ENCODE assay signal across 8 cellular contexts in genomic region chrX:41442824-41443560, GRCh38. TPM values are rescaled to one million over a fixed set of nuclear protein-coding genes. Genes with fewer than 3 reads are reported as not detected.
A peak's percentile ranks its signal among the peaks of the same experiment; 100 is the strongest.
DNase-seq lines count a peak whose midpoint lies in the region; ATAC-seq and TF ChIP-seq lines count a peak whose summit lies in the region.

No MANE protein-coding gene starts in this region.

- peak overlapping the region; percentile 61 for H3K4me3 Mint-ChIP-seq in CD8-positive, alpha-beta T cell
- peak overlapping the region; percentile 59 for H3K4me3 Mint-ChIP-seq in MCF 10A (ENCODE audit: unreplicated experiment)

- peaks cover 5% of the 10 kb centered on the region for H3K4me1 Mint-ChIP-seq in CD8-positive, alpha-beta T cell (ENCODE audit: low read depth)
- H3K4me1 Mint-ChIP-seq in MCF 10A (ENCODE audit: insufficient read depth, unreplicated experiment): peaks cover 6% of the 10 kb centered on the region

- H3K27ac Mint-ChIP-seq in CD8-positive, alpha-beta T cell: peak overlapping the region; percentile 60
- H3K27ac Mint-ChIP-seq in MCF 10A (ENCODE audit: low read depth, unreplicated experiment): no peak overlapping the region

- intact Hi-C loops in CD8-positive, alpha-beta T cell (cut with DNase I, micrococcal nuclease): loop anchor here (1.0 to 5.0 kb wide), 5 partner anchors 110 to 266 kb away; no protein-coding TSS in a partner anchor
- intact Hi-C loops in MCF 10A (cut with micrococcal nuclease): loop anchor here (1.0 to 5.0 kb wide), 2 partner anchors 110 to 166 kb away; no protein-coding TSS in a partner anchor

- CTCF ChIA-PET in CD8-positive, alpha-beta T cell (lab: Charles Lee): interaction anchor here (1.2 kb wide), 1 partner anchor 14 kb away, joined by 3 read pairs; no protein-coding TSS in a partner anchor
- CTCF ChIA-PET in MCF 10A (lab: Yijun Ruan, JAX): interaction anchor here (0.7 to 1.0 kb wide), 2 partner anchors 25 to 64 kb away, joined by 3 read pairs; no protein-coding TSS in a partner anchor

- H3K27me3 Mint-ChIP-seq in CD8-positive, alpha-beta T cell (ENCODE audit: low read depth): no peaks in the 10 kb centered on the region
- H3K27me3 Mint-ChIP-seq in MCF 10A (ENCODE audit: insufficient read depth, unreplicated experiment): peaks cover 11% of the 10 kb centered on the region

- no peaks in the 10 kb centered on the region for H3K9me3 ChIP-seq in CD8-positive, alpha-beta T cell (ENCODE audit: low read length)
- no peaks in the 10 kb centered on the region for H3K9me3 ChIP-seq in muscle layer of duodenum (ENCODE audit: control insufficient read depth in 1 of 2, low read length in 2 of 2)

- ATAC-seq in CD8-positive, alpha-beta T cell: no peak
- ATAC-seq in HG03095 (IDR thresholded peaks at IDR 0.05; ENCODE audit: unreplicated experiment) (peak; percentile 4), left lobe of liver (no peak)

- H3K9me3 Mint-ChIP-seq in CD8-positive, alpha-beta T cell: no peaks in the 10 kb centered on the region
- no peaks in the 10 kb centered on the region for H3K9me3 Mint-ChIP-seq in MCF 10A (ENCODE audit: unreplicated experiment)

- H3K27ac ChIP-seq in CD8-positive, alpha-beta T cell (ENCODE audit: low read depth, low read length): no peak overlapping the region
- peak overlapping the region; percentile 63 for H3K27ac ChIP-seq in muscle layer of duodenum (ENCODE audit: low read length)

- no peak for TF ChIP-seq CTCF in CD8-positive, alpha-beta T cell (IDR thresholded peaks at IDR 0.05)
- TF ChIP-seq CTCF in MCF 10A (IDR thresholded peaks at IDR 0.05; ENCODE audit: unreplicated experiment): no peak

- H3K27me3 ChIP-seq in CD8-positive, alpha-beta T cell (ENCODE audit: insufficient read depth, low read length): no peaks in the 10 kb centered on the region
- H3K27me3 ChIP-seq in muscle layer of duodenum (ENCODE audit: low read depth, low read length): no peaks in the 10 kb centered on the region

- H3K36me3 Mint-ChIP-seq in CD8-positive, alpha-beta T cell: no peaks in the 10 kb centered on the region
- no peaks in the 10 kb centered on the region for H3K36me3 Mint-ChIP-seq in MCF 10A (ENCODE audit: insufficient read depth, unreplicated experiment)

- no TSS peak for BruUV-seq in MCF 10A (replicated peaks; lab: Mats Ljungman, UMichigan)

- H3K36me3 ChIP-seq in CD8-positive, alpha-beta T cell (ENCODE audit: insufficient read depth, low read length): no peaks in the 10 kb centered on the region
- H3K36me3 ChIP-seq in muscle layer of duodenum (ENCODE audit: control insufficient read depth in 1 of 2, insufficient read depth in 2 of 2, low read length in 2 of 2): no peaks in the 10 kb centered on the region

- H3K4me1 ChIP-seq in CD8-positive, alpha-beta T cell (ENCODE audit: insufficient read depth, low read length): peaks cover 6% of the 10 kb centered on the region
- H3K4me1 ChIP-seq in muscle layer of duodenum (ENCODE audit: control insufficient read depth in 1 of 2, insufficient read depth in 2 of 2, low read length in 2 of 2): no peaks in the 10 kb centered on the region

- POLR2A ChIA-PET in CD8-positive, alpha-beta T cell (lab: Charles Lee): no interaction called here
- POLR2A ChIA-PET in MCF 10A (lab: Yijun Ruan, JAX): interaction anchor here (0.5 to 1.7 kb wide), 8 partner anchors 53 to 545 kb away, joined by 3 to 4 read pairs (median 3); partner anchors contain the start of gene DDX3X

- H3K4me3 ChIP-seq in CD8-positive, alpha-beta T cell (ENCODE audit: low read depth, low read length): peak overlapping the region; percentile 49
- peak overlapping the region; percentile 30 to 42 for H3K4me3 ChIP-seq in muscle layer of duodenum (ENCODE audit: low read depth in 1 of 2, low read length in 2 of 2)

- in situ Hi-C loops in G401 (cut with HindIII; ENCODE audit: low sequenced_read_pairs): no loop called here

- DNase-seq in CD8-positive, alpha-beta T cell: no peak
- DNase-seq in MCF 10A (ENCODE audit: unreplicated experiment) (no peak), left lobe of liver (ENCODE audit: low spot score) (no peak), G401 (ENCODE audit: low spot score) (no peak), hypothalamus (lab: John Stamatoyannopoulos, UW) (no peak)
- no peak for DNase-seq in stimulated activated CD8-positive, alpha-beta memory T cell treated with anti-CD3 and anti-CD28 coated beads, Interleukin-4, amount 100 ng/mL, for 48 hours

RNA-seq across cellular contexts. Expression of gene NYX, which starts 4.2 kb away (rescaled TPM):
- total RNA-seq in CD8-positive, alpha-beta T cell: not detected
- total RNA-seq in MCF 10A (2022) (not detected in 2 replicates), left lobe of liver (not detected)
- total RNA-seq in G401 (2014; rRNA removed; shearing (Covaris generic)): not detected in 2 replicates
